Comparison of ENCODE assay signal across 21 cellular contexts in the genomic region with DNA sequence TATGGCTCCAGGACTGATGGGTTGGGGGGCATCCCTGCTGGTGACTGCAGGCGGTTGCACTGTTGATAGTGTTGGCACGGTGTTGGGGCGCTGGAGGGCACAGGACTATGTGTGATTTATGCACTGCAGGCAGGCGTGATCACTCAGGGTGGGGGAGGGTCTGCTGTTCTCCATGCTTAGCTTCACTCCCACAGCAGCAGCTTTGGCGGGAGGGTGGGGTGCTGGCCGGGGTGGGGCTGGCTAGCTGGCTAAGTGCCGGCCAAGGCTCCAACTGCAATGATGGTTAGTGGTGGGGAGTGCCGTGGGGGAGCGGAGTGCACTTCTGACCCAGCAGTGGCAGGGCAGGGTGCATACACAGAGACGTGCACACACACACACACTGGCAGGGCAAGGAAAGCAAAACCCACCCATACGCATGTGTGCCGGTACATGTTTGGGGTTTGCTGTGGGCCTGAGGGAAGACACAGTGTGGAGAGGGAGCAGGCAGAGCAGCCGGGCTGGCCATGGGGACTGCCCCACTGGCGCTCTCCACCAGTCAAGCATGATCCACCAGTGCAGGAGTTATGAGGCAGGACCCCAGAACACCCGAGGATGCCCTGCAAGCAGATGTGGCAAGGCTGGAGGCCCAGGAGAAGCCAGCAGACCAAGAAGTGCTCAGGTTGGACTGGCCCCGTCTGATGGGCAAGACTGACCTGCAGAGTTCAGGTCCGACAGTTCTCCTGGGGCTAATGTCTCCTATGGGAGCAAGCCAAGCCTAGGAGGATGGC. TPM values are rescaled to one million over a fixed set of nuclear protein-coding genes. Genes with fewer than 3 reads are reported as not detected.
"Had no signal": no experiment of that assay in that cellular context is flagged by ENCODE, and none has a peak within 500 bp of the region (broad histone marks: within the 10 kb centered on the region; RNA-seq: fewer than 3 reads in every experiment).

No MANE protein-coding gene starts in this region.

- H3K4me3 Mint-ChIP-seq: activated B cell treated with CpG ODN at 0.5 μM for 24 hours; activated CD4-positive, alpha-beta memory T cell treated with anti-CD3 and anti-CD28 coated beads for 36 hours; activated naive CD8-positive, alpha-beta T cell treated with anti-CD3 and anti-CD28 coated beads for 36 hours; memory B cell; T-helper 1 cell treated with Interleukin-12 subunit alpha and Interleukin-12 subunit beta and Interleukin-4 antibody, amounts not matched to agents 30 μg/mL and 1 μg/mL, for 36 hours had no signal

- H3K4me1 ChIP-seq: breast epithelium, heart left ventricle, stomach, suprapubic skin, tibial nerve, uterus had no signal

- H3K27ac Mint-ChIP-seq: activated B cell treated with CpG ODN at 0.5 μM for 24 hours; activated CD4-positive, alpha-beta memory T cell treated with anti-CD3 and anti-CD28 coated beads for 36 hours; activated naive CD8-positive, alpha-beta T cell treated with anti-CD3 and anti-CD28 coated beads for 36 hours; memory B cell; T-helper 1 cell treated with Interleukin-12 subunit alpha and Interleukin-12 subunit beta and Interleukin-4 antibody, amounts not matched to agents 30 μg/mL and 1 μg/mL, for 36 hours had no signal

- H3K36me3 Mint-ChIP-seq: activated CD4-positive, alpha-beta memory T cell treated with anti-CD3 and anti-CD28 coated beads for 36 hours; activated naive CD8-positive, alpha-beta T cell treated with anti-CD3 and anti-CD28 coated beads for 36 hours; memory B cell had no signal

- H3K9me3 ChIP-seq: breast epithelium, stomach, suprapubic skin, tibial nerve, uterus had no signal

- DNase-seq: activated B cell treated with CpG ODN at 0.5 μM for 24 hours; activated CD4-positive, alpha-beta memory T cell treated with anti-CD3 and anti-CD28 coated beads for 36 hours; activated CD4-positive, alpha-beta T cell treated with anti-CD3 and anti-CD28 coated beads for 4 hours; activated naive CD4-positive, alpha-beta T cell treated with Interleukin-2 at 50 U/mL for 16 hours; activated naive CD8-positive, alpha-beta T cell treated with anti-CD3 and anti-CD28 coated beads for 36 hours; activated T-cell treated with anti-CD3 and anti-CD28 coated beads, Interleukin-2, amount 50 U/mL, for 48 hours; cerebellar nuclear complex; islet precursor cell; occipital lobe; stimulated activated CD4-positive, alpha-beta T cell treated with anti-CD3 and anti-CD28 coated beads, Interleukin-12 subunit alpha, Interleukin-12 subunit beta, amount 100 ng/mL, for 4 hours; stimulated activated CD4-positive, alpha-beta T cell treated with anti-CD3 and anti-CD28 coated beads, Interleukin-4, amount 100 ng/mL, for 4 hours; stomach; T1000; uterus had no signal

- H3K27me3 ChIP-seq: breast epithelium, heart left ventricle, stomach, suprapubic skin, tibial nerve, uterus had no signal

- H3K4me3 ChIP-seq: breast epithelium, heart left ventricle, stomach, suprapubic skin, tibial nerve, uterus had no signal

- H3K36me3 ChIP-seq: breast epithelium, heart left ventricle, stomach, suprapubic skin, tibial nerve, uterus had no signal

- ATAC-seq: heart left ventricle had no signal

- H3K27ac ChIP-seq: breast epithelium, heart left ventricle, stomach, suprapubic skin, tibial nerve, uterus had no signal

- H3K4me1 Mint-ChIP-seq: activated B cell treated with CpG ODN at 0.5 μM for 24 hours; activated naive CD8-positive, alpha-beta T cell treated with anti-CD3 and anti-CD28 coated beads for 36 hours; memory B cell had no signal

RNA-seq across cellular contexts. Expression of a gene that starts 16.5 kb away (rescaled TPM):
- total RNA-seq: activated CD4-positive, alpha-beta memory T cell treated with anti-CD3 and anti-CD28 coated beads for 36 hours; activated naive CD8-positive, alpha-beta T cell treated with anti-CD3 and anti-CD28 coated beads for 36 hours; epithelial cell of proximal tubule had no signal
